16 cellular contexts compared by ENCODE assay signal in genomic region chr13:40148742-40149141, GRCh38.
DNase-seq lines count a peak whose midpoint lies in the region; ATAC-seq and TF ChIP-seq lines count a peak whose summit lies in the region.
"Had no signal": no experiment of that assay in that cellular context is flagged by ENCODE, and none has a peak within 500 bp of the region (broad histone marks: within the 10 kb centered on the region; RNA-seq: fewer than 3 reads in every experiment).

No MANE protein-coding gene starts in this region.

- no peak overlapping the region for H3K4me3 Mint-ChIP-seq in nephron
- H3K4me3 Mint-ChIP-seq: mesothelial cell of epicardium had no signal

- H3K36me3 ChIP-seq in heart left ventricle (no peaks in the 10 kb centered on the region), ascending aorta (no peaks in the 10 kb centered on the region), transverse colon (no peaks in the 10 kb centered on the region)

- TF ChIP-seq POLR2A in heart left ventricle (IDR thresholded peaks at IDR 0.05): no peak
- TF ChIP-seq POLR2A in transverse colon (IDR thresholded peaks at IDR 0.05): no peak

- intact Hi-C loops in heart left ventricle (cut with DNase I): loop anchor here in 1 of 10 donors (2.0 kb wide), 1 partner anchor 46 kb away; no protein-coding TSS in a partner anchor
- intact Hi-C loops in Right ventricle myocardium superior (cut with DNase I): no loop called here
- intact Hi-C loops in ascending aorta (cut with DNase I): loop anchor here (2.0 kb wide), 1 partner anchor 44 kb away; no protein-coding TSS in a partner anchor
- intact Hi-C loops in transverse colon (cut with DNase I; ENCODE audit: low total_unique reads): no loop called here
- intact Hi-C loops in posterior vena cava (cut with DNase I): no loop called here

- ATAC-seq in heart left ventricle: no peak
- ATAC-seq in Right ventricle myocardium superior (ENCODE audit: poor library complexity): no peak
- ATAC-seq in GM18517 (IDR thresholded peaks at IDR 0.05; ENCODE audit: unreplicated experiment): no peak

- H3K36me3 Mint-ChIP-seq in nephron (ENCODE audit: low read depth): no peaks in the 10 kb centered on the region
- H3K36me3 Mint-ChIP-seq: mesothelial cell of epicardium had no signal

- H3K27me3 ChIP-seq in heart left ventricle (no peaks in the 10 kb centered on the region), ascending aorta (no peaks in the 10 kb centered on the region), transverse colon (no peaks in the 10 kb centered on the region)

- peaks cover 31% of the 10 kb centered on the region for H3K4me1 Mint-ChIP-seq in nephron

- H3K4me1 ChIP-seq in heart left ventricle (peaks cover 0 to 32% (median 11%) of the 10 kb centered on the region in 12 donors), ascending aorta (peaks cover 6 to 15% of the 10 kb centered on the region in 2 donors), transverse colon (peaks cover 0 to 13% (median 3%) of the 10 kb centered on the region in 4 donors)

- DNase-seq in heart left ventricle (no peak), Right ventricle myocardium superior (no peak), ascending aorta (ENCODE audit: low spot score in 2 of 2) (no peak), transverse colon (no peak), kidney glomerular epithelial cell (lab: John Stamatoyannopoulos, UW) (no peak), posterior vena cava (ENCODE audit: low spot score) (no peak)
- DNase-seq: activated naive CD4-positive, alpha-beta T cell treated with Interleukin-2 at 50 U/mL for 16 hours; DMS79 treated with DMSO at 0.1 percent for 48 hours; islet precursor cell; NCI-H2081 treated with DMSO at 0.1 percent for 48 hours; NCI-H524 treated with DMSO at 0.1 percent for 48 hours; stimulated activated CD8-positive, alpha-beta memory T cell treated with anti-CD3 and anti-CD28 coated beads, Interleukin-4, amount 100 ng/mL, for 48 hours; T-helper 9 cell had no signal

- in situ Hi-C loops in transverse colon (cut with MboI; ENCODE audit: low pct_ligation_motif_present in 1 of 4, low pct_unique_long_range_greater_than_20kb in 1 of 4, low sequenced_read_pairs in 3 of 4): no loop called here

- TF ChIP-seq CTCF in heart left ventricle (IDR thresholded peaks at IDR 0.05) (no peak), ascending aorta (IDR thresholded peaks at IDR 0.05) (no peak), nephron (IDR thresholded peaks at IDR 0.05; ENCODE audit: unreplicated experiment in 3 of 3) (no peak), transverse colon (IDR thresholded peaks at IDR 0.05) (no peak)

- peak overlapping the region in 8 of 12 donors; percentile 19 to 68 (median 55) for H3K27ac ChIP-seq in heart left ventricle
- peak overlapping the region; percentile 49 to 85 for H3K27ac ChIP-seq in ascending aorta
- H3K27ac ChIP-seq in transverse colon: peak overlapping the region; percentile 55 to 76 (median 66)

- 89 to 95% (median 93%) methylated on average over 1 of the region's 1 CpG for WGBS in heart left ventricle, 4 donors
- 94% methylated on average over 1 of the region's 1 CpG; no CpG with 5 or more reads in 1 of the 2 donors for WGBS in transverse colon (ENCODE audit: low coverage in 1 of 2), 2 donors

- H3K4me3 ChIP-seq in heart left ventricle: no peak overlapping the region
- no peak overlapping the region for H3K4me3 ChIP-seq in ascending aorta
- H3K4me3 ChIP-seq in transverse colon: no peak overlapping the region

- H3K9me3 ChIP-seq in heart left ventricle: no peaks in the 10 kb centered on the region
- no peaks in the 10 kb centered on the region for H3K9me3 ChIP-seq in ascending aorta
- H3K9me3 ChIP-seq in transverse colon: no peaks in the 10 kb centered on the region

- no peaks in the 10 kb centered on the region for H3K9me3 Mint-ChIP-seq in nephron
- H3K9me3 Mint-ChIP-seq: mesothelial cell of epicardium had no signal

- peak overlapping the region; percentile 57 to 89 (median 58) for H3K27ac Mint-ChIP-seq in nephron

- TF ChIP-seq EP300 in transverse colon (IDR thresholded peaks at IDR 0.05; ENCODE audit: low read depth): no peak

- H3K27me3 Mint-ChIP-seq in nephron (ENCODE audit: low read depth): peaks cover 13% of the 10 kb centered on the region
